24 cellular contexts compared by ENCODE assay signal in the genomic region with DNA sequence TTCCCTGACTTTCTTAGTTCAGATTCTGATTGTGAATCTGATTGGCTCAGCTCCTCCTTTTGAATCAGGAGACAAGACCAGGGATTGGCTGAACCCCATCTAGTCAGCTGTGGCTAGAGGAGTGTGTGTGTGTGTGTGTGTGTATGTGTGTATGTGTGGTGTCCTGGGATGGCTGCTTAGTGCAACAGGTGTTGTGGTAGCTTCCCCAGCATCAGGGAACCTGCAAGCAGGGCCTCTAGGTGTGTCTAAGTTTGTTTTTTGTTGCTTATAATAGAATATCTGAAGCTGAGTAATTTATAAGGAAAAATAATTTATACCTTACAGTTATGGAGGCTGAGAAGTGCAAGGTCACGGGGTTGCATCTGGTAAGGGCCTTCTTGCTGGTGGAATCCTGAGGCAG. TPM values are rescaled to one million over a fixed set of nuclear protein-coding genes. Genes with fewer than 3 reads are reported as not detected.
A peak's percentile ranks its signal among the peaks of the same experiment; 100 is the strongest.
DNase-seq lines count a peak whose midpoint lies in the region; ATAC-seq and TF ChIP-seq lines count a peak whose summit lies in the region.
"Had no signal": no experiment of that assay in that cellular context is flagged by ENCODE, and none has a peak within 500 bp of the region (broad histone marks: within the 10 kb centered on the region; RNA-seq: fewer than 3 reads in every experiment).

No MANE protein-coding gene starts in this region.

- DNase-seq in GM13976 (ENCODE audit: low spot score) (peak; percentile 8), endodermal cell (peak; percentile 39), prostate gland (ENCODE audit: low spot score) (no peak), Right ventricle myocardium superior (no peak), osteoblast (ENCODE audit: insufficient read length, low spot score, missing footprints) (no peak)
- DNase-seq: 8988T; ACHN; BE2C; C1 segment of cervical spinal cord; CD4-positive, alpha-beta memory T cell; CD4-positive, CD25-positive, alpha-beta regulatory T cell; CD8-positive, alpha-beta memory T cell; COR-L47; DMS 273 treated with DMSO at 0.1 percent for 48 hours; DMS153; DMS53; DMS79; DND-41; EL; GDM1 had no signal

- no peak overlapping the region for H3K4me3 Mint-ChIP-seq in endodermal cell
- H3K4me3 Mint-ChIP-seq: CD14-positive monocyte; CD4-positive, alpha-beta memory T cell; CD4-positive, CD25-positive, alpha-beta regulatory T cell; CD8-positive, alpha-beta memory T cell had no signal

- CTCF ChIA-PET in HEK293 (lab: Yijun Ruan, JAX): interaction anchor here (0.8 to 2.8 kb wide), 5 partner anchors 13 to 253 kb away, joined by 3 to 9 read pairs (median 5); a partner anchor contains a TSS

- H3K27ac ChIP-seq in HEK293 (ENCODE audit: extremely low read depth, low read depth, low read length) (no peak overlapping the region), endodermal cell (ENCODE audit: low read depth, low read length) (no peak overlapping the region), prostate gland (no peak overlapping the region), osteoblast (ENCODE audit: low read depth, low read length) (no peak overlapping the region)
- H3K27ac ChIP-seq: BLaER1 had no signal

- H3K9me3 ChIP-seq in HEK293 (ENCODE audit: control insufficient read depth, insufficient read depth, low read depth, low read length) (no peaks in the 10 kb centered on the region), endodermal cell (ENCODE audit: control insufficient read depth, low read length) (peaks cover 7% of the 10 kb centered on the region), prostate gland (no peaks in the 10 kb centered on the region), osteoblast (ENCODE audit: low read depth, low read length) (peaks cover 2% of the 10 kb centered on the region)
- H3K9me3 ChIP-seq: BE2C had no signal

- H4K20me1 ChIP-seq in osteoblast (ENCODE audit: insufficient read depth, low read length): no peaks in the 10 kb centered on the region
- H4K20me1 ChIP-seq: BLaER1 had no signal

- no peaks in the 10 kb centered on the region for H3K36me3 Mint-ChIP-seq in endodermal cell (ENCODE audit: low read depth)
- H3K36me3 Mint-ChIP-seq: CD14-positive monocyte; CD4-positive, alpha-beta memory T cell; CD4-positive, CD25-positive, alpha-beta regulatory T cell; CD8-positive, alpha-beta memory T cell had no signal

- no peak for TF ChIP-seq CTCF in GM13976 (IDR thresholded peaks at IDR 0.05; ENCODE audit: borderline replicate concordance, control extremely low read depth, extremely low read depth, insufficient read depth, missing control alignments)
- TF ChIP-seq CTCF in HEK293 (tag by site-specific recombination; IDR thresholded peaks at IDR 0.05): no peak
- TF ChIP-seq CTCF in endodermal cell (conservative IDR thresholded peaks at IDR 0.05): no peak
- no peak for TF ChIP-seq CTCF in prostate gland (IDR thresholded peaks at IDR 0.05)
- TF ChIP-seq CTCF in osteoblast (IDR thresholded peaks at IDR 0.05; ENCODE audit: extremely low read depth, low read depth, low read length): no peak

- peaks cover 14% of the 10 kb centered on the region for H3K9me3 Mint-ChIP-seq in endodermal cell

- H3K4me3 ChIP-seq in HEK293 (ENCODE audit: low read depth, low read length) (no peak overlapping the region), endodermal cell (ENCODE audit: low read length) (no peak overlapping the region), prostate gland (no peak overlapping the region), osteoblast (ENCODE audit: insufficient read depth, low read length) (no peak overlapping the region)
- H3K4me3 ChIP-seq: BLaER1, GM12878 had no signal

- no peaks in the 10 kb centered on the region for H3K27me3 ChIP-seq in endodermal cell (ENCODE audit: control insufficient read depth, insufficient read depth, low read length, poor library complexity, severe bottlenecking)
- H3K27me3 ChIP-seq in prostate gland (replicated peaks; ENCODE audit: insufficient read depth): no peaks in the 10 kb centered on the region
- H3K27me3 ChIP-seq in osteoblast (ENCODE audit: insufficient read depth, low read length): peaks cover 41% of the 10 kb centered on the region
- H3K27me3 ChIP-seq: BE2C, BLaER1 had no signal

- no peak for TF ChIP-seq POLR2A in prostate gland (IDR thresholded peaks at IDR 0.05)

- H3K4me1 Mint-ChIP-seq in endodermal cell: peaks cover 20% of the 10 kb centered on the region
- H3K4me1 Mint-ChIP-seq: CD14-positive monocyte; CD4-positive, alpha-beta memory T cell; CD8-positive, alpha-beta memory T cell had no signal

- H3K79me2 ChIP-seq in osteoblast (ENCODE audit: insufficient read depth, low read length): no peaks in the 10 kb centered on the region

- H3K36me3 ChIP-seq in HEK293 (ENCODE audit: control insufficient read depth in 2 of 2, insufficient read depth in 1 of 2, low read length in 2 of 2) (no peaks in the 10 kb centered on the region), endodermal cell (ENCODE audit: control insufficient read depth, insufficient read depth, low read length) (no peaks in the 10 kb centered on the region), prostate gland (no peaks in the 10 kb centered on the region), osteoblast (ENCODE audit: insufficient read depth, low read length) (no peaks in the 10 kb centered on the region)
- H3K36me3 ChIP-seq: BE2C, BLaER1 had no signal

- H3K27ac Mint-ChIP-seq in endodermal cell: no peak overlapping the region
- H3K27ac Mint-ChIP-seq: CD14-positive monocyte; CD4-positive, CD25-positive, alpha-beta regulatory T cell; CD8-positive, alpha-beta memory T cell had no signal

- peaks cover 2% of the 10 kb centered on the region for H3K27me3 Mint-ChIP-seq in endodermal cell (ENCODE audit: insufficient read depth)

- WGBS in endodermal cell (ENCODE audit: insufficient coverage in 1 of 2, insufficient read length in 1 of 2), 2 experiments: 90% methylated on average over 1 of the region's 1 CpG; no CpG with 5 or more reads in 1 of the 2 experiments
- 91% methylated on average over 1 of the region's 1 CpG for WGBS in prostate gland

- no peak for ATAC-seq in Right ventricle myocardium superior (ENCODE audit: poor library complexity)
- ATAC-seq: GM12878 had no signal

- no peak overlapping the region for H2AFZ ChIP-seq in osteoblast (ENCODE audit: low read length)

- intact Hi-C loops in prostate gland (cut with DNase I): no loop called here
- intact Hi-C loops in Right ventricle myocardium superior (cut with DNase I): no loop called here

- in situ Hi-C loops in GM13976 (cut with MboI; ENCODE audit: low sequenced_read_pairs, unreplicated experiment): no loop called here

- H3K4me1 ChIP-seq in HEK293 (ENCODE audit: control insufficient read depth, insufficient read depth, low read length) (peaks cover 8% of the 10 kb centered on the region; the same call in 1 of the 2 replicates), endodermal cell (ENCODE audit: control insufficient read depth, insufficient read depth, low read length) (no peaks in the 10 kb centered on the region), prostate gland (replicated peaks) (no peaks in the 10 kb centered on the region), osteoblast (ENCODE audit: insufficient read depth, low read length) (no peaks in the 10 kb centered on the region)
- H3K4me1 ChIP-seq: BE2C had no signal

- H3K4me2 ChIP-seq in osteoblast (ENCODE audit: insufficient read depth, low read length): no peak overlapping the region
- H3K4me2 ChIP-seq: BLaER1 had no signal

- no peak overlapping the region for H3K9ac ChIP-seq in endodermal cell (ENCODE audit: extremely low read depth, low read length, poor library complexity, severe bottlenecking)
- H3K9ac ChIP-seq: BLaER1 had no signal

- POLR2A ChIA-PET in HEK293 (lab: Yijun Ruan, JAX): interaction anchor here (0.6 kb wide), 1 partner anchor 112 kb away, joined by 3 read pairs; no protein-coding TSS in a partner anchor

TF ChIP-seq in HEK293, 187 proteins besides CTCF, POLR2A, EP300 and RAD21 (continues in another document):
- TF ChIP-seq ZNF426 (tag by site-specific recombination; IDR thresholded peaks at IDR 0.05): no peak
- no peak for TF ChIP-seq ZNF214 (tag by site-specific recombination; IDR thresholded peaks at IDR 0.05; ENCODE audit: borderline replicate concordance)
- peak; percentile 90 for TF ChIP-seq SCRT2 (tag by site-specific recombination; IDR thresholded peaks at IDR 0.05)
- TF ChIP-seq ZNF701 (tag by site-specific recombination; IDR thresholded peaks at IDR 0.05): no peak
- no peak for TF ChIP-seq ZBTB17 (tag by site-specific recombination; IDR thresholded peaks at IDR 0.05)
- TF ChIP-seq ZEB2 (tag by site-specific recombination; IDR thresholded peaks at IDR 0.05): no peak
- TF ChIP-seq, protein P1, sequence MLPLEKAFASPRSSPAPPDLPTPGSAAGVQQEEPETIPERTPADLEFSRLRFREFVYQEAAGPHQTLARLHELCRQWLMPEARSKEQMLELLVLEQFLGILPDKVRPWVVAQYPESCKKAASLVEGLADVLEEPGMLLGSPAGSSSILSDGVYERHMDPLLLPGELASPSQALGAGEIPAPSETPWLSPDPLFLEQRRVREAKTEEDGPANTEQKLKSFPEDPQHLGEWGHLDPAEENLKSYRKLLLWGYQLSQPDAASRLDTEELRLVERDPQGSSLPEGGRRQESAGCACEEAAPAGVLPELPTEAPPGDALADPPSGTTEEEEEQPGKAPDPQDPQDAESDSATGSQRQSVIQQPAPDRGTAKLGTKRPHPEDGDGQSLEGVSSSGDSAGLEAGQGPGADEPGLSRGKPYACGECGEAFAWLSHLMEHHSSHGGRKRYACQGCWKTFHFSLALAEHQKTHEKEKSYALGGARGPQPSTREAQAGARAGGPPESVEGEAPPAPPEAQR (tag by site-specific recombination; IDR thresholded peaks at IDR 0.05): no peak
- TF ChIP-seq WT1 (tag by site-specific recombination; IDR thresholded peaks at IDR 0.05): no peak

RNA-seq across cellular contexts. Expression of a gene that starts 13.2 kb away (rescaled TPM):
- total RNA-seq in endodermal cell: 100 to 1,000 TPM in 1 of 2 donors, 10 to 100 TPM in 1; 94.8 to 117 TPM
- polyA plus RNA-seq in endodermal cell (2013, experiment 1 of 2): 65.3 TPM
- polyA plus RNA-seq in endodermal cell (2013, experiment 2 of 2): 52.5 TPM
- 10 to 100 TPM in 1 of 2 donors, 1 to 10 TPM in 1; 6.3 to 15.6 TPM for total RNA-seq in prostate gland
- total RNA-seq in Right ventricle myocardium superior: 9.4 TPM
- 7.1 and 8.0 TPM in 2 replicates for total RNA-seq in osteoblast
- total RNA-seq: CD4-positive, alpha-beta memory T cell; CD4-positive, CD25-positive, alpha-beta regulatory T cell; CD8-positive, alpha-beta memory T cell had no signal
- polyA plus RNA-seq: CD14-positive monocyte; CD4-positive, alpha-beta memory T cell; CD4-positive, CD25-positive, alpha-beta regulatory T cell; CD8-positive, alpha-beta memory T cell had no signal

RNA-seq across cellular contexts. Expression of a gene that starts 56.1 kb away (rescaled TPM):
- total RNA-seq in endodermal cell (10 to 100 TPM; 15.5 to 22.1 TPM), prostate gland (10 to 100 TPM; 13.9 to 19.7 TPM), Right ventricle myocardium superior (3.5 TPM), osteoblast (12.4 and 24.6 TPM in 2 replicates)
- 13.7 TPM for polyA plus RNA-seq in endodermal cell (2013, experiment 1 of 2)
- polyA plus RNA-seq in endodermal cell (2013, experiment 2 of 2): 14.4 TPM

Comparison
In these comparisons a context has a peak if more than half of its experiments do, and no peak if none do; other contexts are left out.
1. DNase-seq: peak in GM13976 (single experiment) and endodermal cell (single experiment); none in prostate gland (single experiment), Right ventricle myocardium superior (single experiment) and osteoblast (single experiment).